33 cellular contexts compared by ENCODE assay signal in the genomic region with DNA sequence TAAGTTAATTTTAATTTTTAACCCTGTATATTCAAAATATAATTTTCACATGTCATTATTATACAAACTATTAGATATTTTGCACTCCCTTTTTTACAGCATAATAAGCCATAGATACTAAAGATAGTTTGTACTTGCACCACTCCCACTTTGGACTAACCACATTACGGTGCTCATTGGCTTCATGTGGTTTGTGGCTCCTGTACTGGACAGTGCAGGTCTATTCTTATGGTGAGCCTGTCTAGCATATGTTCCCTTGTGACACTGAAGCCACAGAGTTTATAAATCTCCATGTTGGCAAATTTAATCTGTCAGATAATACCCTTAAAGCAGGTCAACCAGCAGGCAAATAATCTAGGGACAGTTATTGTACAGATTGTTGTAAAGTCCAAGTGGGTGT.
"Had no signal": no experiment of that assay in that cellular context is flagged by ENCODE, and none has a peak within 500 bp of the region (broad histone marks: within the 10 kb centered on the region; RNA-seq: fewer than 3 reads in every experiment).

No MANE protein-coding gene starts in this region.

- H3K4me3 Mint-ChIP-seq: activated CD8-positive, alpha-beta T cell treated with anti-CD3 and anti-CD28 coated beads for 36 hours; activated naive CD4-positive, alpha-beta T cell treated with anti-CD3 and anti-CD28 coated beads, Interleukin-2, amount 50 U/mL, for 24 hours; activated naive CD8-positive, alpha-beta T cell treated with anti-CD3 and anti-CD28 coated beads for 36 hours; activated naive CD8-positive, alpha-beta T cell treated with anti-CD3 and anti-CD28 coated beads, Interleukin-2, amount 50 U/mL, for 24 hours; activated T-cell treated with anti-CD3 and anti-CD28 coated beads, Interleukin-2, amount 50 U/mL, for 4 hours; activated T-helper 17 cell treated with anti-CD3 and anti-CD28 coated beads, Interleukin-2, amount 50 U/mL, for 72 hours; WTC11 had no signal

- H3K36me3 ChIP-seq: adrenal gland, cardiac muscle cell, colonic mucosa, esophagus squamous epithelium, gastroesophageal sphincter, heart right ventricle had no signal

- FAIRE-seq: endothelial cell of umbilical vein had no signal

- H3K27ac Mint-ChIP-seq: activated CD8-positive, alpha-beta T cell treated with anti-CD3 and anti-CD28 coated beads for 36 hours; activated naive CD4-positive, alpha-beta T cell treated with anti-CD3 and anti-CD28 coated beads, Interleukin-2, amount 50 U/mL, for 24 hours; activated naive CD8-positive, alpha-beta T cell treated with anti-CD3 and anti-CD28 coated beads for 36 hours; activated naive CD8-positive, alpha-beta T cell treated with anti-CD3 and anti-CD28 coated beads, Interleukin-2, amount 50 U/mL, for 24 hours; activated T-helper 17 cell treated with anti-CD3 and anti-CD28 coated beads, Interleukin-2, amount 50 U/mL, for 72 hours; WTC11 had no signal

- H3K27ac ChIP-seq: adrenal gland, body of pancreas, cardiac muscle cell, colonic mucosa, epithelial cell of prostate, esophagus squamous epithelium, gastroesophageal sphincter, heart right ventricle, hepatocyte, VCaP had no signal

- H3K9me3 Mint-ChIP-seq: activated CD8-positive, alpha-beta T cell treated with anti-CD3 and anti-CD28 coated beads for 36 hours; activated naive CD4-positive, alpha-beta T cell treated with anti-CD3 and anti-CD28 coated beads, Interleukin-2, amount 50 U/mL, for 24 hours; activated naive CD8-positive, alpha-beta T cell treated with anti-CD3 and anti-CD28 coated beads for 36 hours; activated naive CD8-positive, alpha-beta T cell treated with anti-CD3 and anti-CD28 coated beads, Interleukin-2, amount 50 U/mL, for 24 hours; activated T-cell treated with anti-CD3 and anti-CD28 coated beads, Interleukin-2, amount 50 U/mL, for 4 hours; WTC11 had no signal

- H3K4me3 ChIP-seq: adrenal gland, body of pancreas, cardiac muscle cell, colonic mucosa, esophagus squamous epithelium, gastroesophageal sphincter, heart right ventricle, hepatocyte had no signal

- H3K4me1 ChIP-seq: adrenal gland, body of pancreas, colonic mucosa, esophagus squamous epithelium, gastroesophageal sphincter, heart right ventricle had no signal

- H2AFZ ChIP-seq: hepatocyte had no signal

- H3K9me3 ChIP-seq: adrenal gland, body of pancreas, colonic mucosa, esophagus squamous epithelium, gastroesophageal sphincter, heart right ventricle had no signal

- ATAC-seq: activated CD8-positive, alpha-beta T cell treated with anti-CD3 and anti-CD28 coated beads for 36 hours; activated naive CD8-positive, alpha-beta T cell treated with anti-CD3 and anti-CD28 coated beads, Interleukin-2, amount 50 U/mL, for 24 hours; activated T-cell treated with anti-CD3 and anti-CD28 coated beads, Interleukin-2, amount 50 U/mL, for 4 hours; activated T-helper 17 cell treated with anti-CD3 and anti-CD28 coated beads, Interleukin-2, amount 50 U/mL, for 72 hours; body of pancreas; gastroesophageal sphincter; heart right ventricle; WTC11 had no signal

- DNase-seq: activated CD4-positive, alpha-beta T cell treated with anti-CD3 and anti-CD28 coated beads for 1 hour; activated CD4-positive, alpha-beta T cell treated with anti-CD3 and anti-CD28 coated beads for 48 hours; activated CD4-positive, alpha-beta T cell treated with anti-CD3 and anti-CD28 coated beads, Interleukin-2, amount 50 U/mL, for 1 hour; activated CD4-positive, alpha-beta T cell treated with anti-CD3 and anti-CD28 coated beads, Interleukin-2, amount 50 U/mL, for 48 hours; activated CD8-positive, alpha-beta memory T cell treated with anti-CD3 and anti-CD28 coated beads for 24 hours; activated CD8-positive, alpha-beta T cell treated with anti-CD3 and anti-CD28 coated beads for 36 hours; activated effector memory CD4-positive, alpha-beta T cell treated with Interleukin-2 at 50 U/mL for 16 hours; activated gamma-delta T cell treated with Interleukin-2 at 50 U/mL for 16 hours; activated naive CD4-positive, alpha-beta T cell treated with Interleukin-2 at 50 U/mL for 16 hours; activated naive CD8-positive, alpha-beta T cell treated with anti-CD3 and anti-CD28 coated beads for 36 hours; activated naive CD8-positive, alpha-beta T cell treated with anti-CD3 and anti-CD28 coated beads, Interleukin-2, amount 50 U/mL, for 24 hours; activated T-cell treated with anti-CD3 and anti-CD28 coated beads, Interleukin-2, amount 50 U/mL, for 4 hours; adrenal gland; amygdala; aorta; body of pancreas; central memory CD4-positive, alpha-beta T cell; cerebellar nuclear complex; colonic mucosa; effector CD8-positive, alpha-beta T cell; esophagus squamous epithelium; foreskin melanocyte; heart right ventricle; T-helper 2 cell had no signal

- H3K79me2 ChIP-seq: hepatocyte had no signal

- H3K4me2 ChIP-seq: hepatocyte had no signal

- H3K36me3 Mint-ChIP-seq: activated naive CD4-positive, alpha-beta T cell treated with anti-CD3 and anti-CD28 coated beads, Interleukin-2, amount 50 U/mL, for 24 hours; activated naive CD8-positive, alpha-beta T cell treated with anti-CD3 and anti-CD28 coated beads for 36 hours; WTC11 had no signal

- H3K4me1 Mint-ChIP-seq: activated naive CD4-positive, alpha-beta T cell treated with anti-CD3 and anti-CD28 coated beads, Interleukin-2, amount 50 U/mL, for 24 hours; activated naive CD8-positive, alpha-beta T cell treated with anti-CD3 and anti-CD28 coated beads for 36 hours; activated naive CD8-positive, alpha-beta T cell treated with anti-CD3 and anti-CD28 coated beads, Interleukin-2, amount 50 U/mL, for 24 hours; activated T-helper 17 cell treated with anti-CD3 and anti-CD28 coated beads, Interleukin-2, amount 50 U/mL, for 72 hours; WTC11 had no signal

- H3K27me3 ChIP-seq: adrenal gland, body of pancreas, cardiac muscle cell, colonic mucosa, esophagus squamous epithelium, gastroesophageal sphincter, heart right ventricle, hepatocyte had no signal

- H3K27me3 Mint-ChIP-seq: activated CD8-positive, alpha-beta T cell treated with anti-CD3 and anti-CD28 coated beads for 36 hours; activated naive CD4-positive, alpha-beta T cell treated with anti-CD3 and anti-CD28 coated beads, Interleukin-2, amount 50 U/mL, for 24 hours; activated naive CD8-positive, alpha-beta T cell treated with anti-CD3 and anti-CD28 coated beads for 36 hours; activated naive CD8-positive, alpha-beta T cell treated with anti-CD3 and anti-CD28 coated beads, Interleukin-2, amount 50 U/mL, for 24 hours had no signal
